22 cellular contexts compared by ENCODE assay signal in the genomic region with DNA sequence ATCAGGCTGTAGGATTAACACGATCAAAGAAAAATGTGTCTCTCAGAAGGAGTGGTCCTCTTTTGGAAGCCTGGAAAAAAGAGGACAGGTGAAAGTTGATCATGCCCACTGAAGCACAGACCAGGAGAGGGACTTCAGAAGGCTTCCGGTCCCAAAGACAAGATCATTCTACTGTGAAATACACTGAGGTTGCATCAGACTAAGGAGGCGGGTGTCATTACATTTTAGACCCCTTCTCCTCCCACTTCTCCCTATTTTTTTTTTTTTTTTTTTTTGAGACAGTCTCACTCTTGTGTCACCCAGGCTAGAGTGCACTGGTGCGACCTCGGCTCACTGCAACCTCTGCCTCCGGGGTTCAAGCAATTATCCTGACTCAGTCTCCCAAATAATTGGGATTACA.
A peak's percentile ranks its signal among the peaks of the same experiment; 100 is the strongest.
DNase-seq lines count a peak whose midpoint lies in the region; ATAC-seq and TF ChIP-seq lines count a peak whose summit lies in the region.
"Had no signal": no experiment of that assay in that cellular context is flagged by ENCODE, and none has a peak within 500 bp of the region (broad histone marks: within the 10 kb centered on the region; RNA-seq: fewer than 3 reads in every experiment).

No MANE protein-coding gene starts in this region.

- H3K27me3 ChIP-seq in endodermal cell (ENCODE audit: control insufficient read depth, insufficient read depth, low read length, poor library complexity, severe bottlenecking): no peaks in the 10 kb centered on the region
- H3K27me3 ChIP-seq in stomach: no peaks in the 10 kb centered on the region
- H3K27me3 ChIP-seq: upper lobe of left lung had no signal

- H3K4me1 ChIP-seq in endodermal cell (ENCODE audit: control insufficient read depth, insufficient read depth, low read length) (no peaks in the 10 kb centered on the region), stomach (peaks cover 13 to 64% (median 32%) of the 10 kb centered on the region in 4 donors)

- no peaks in the 10 kb centered on the region for H3K36me3 Mint-ChIP-seq in HFFc6 (ENCODE audit: low read depth)
- H3K36me3 Mint-ChIP-seq in endodermal cell (ENCODE audit: low read depth): peaks cover 14% of the 10 kb centered on the region
- H3K36me3 Mint-ChIP-seq: brain, T-cell had no signal

- TF ChIP-seq POLR2A in stomach (IDR thresholded peaks at IDR 0.05): no peak

- 85 to 90% methylated on average over 6 of the region's 6 CpGs for WGBS in endodermal cell (ENCODE audit: insufficient coverage in 1 of 2, insufficient read length in 1 of 2), 2 experiments
- 85 to 97% (median 92%) methylated on average over 6 of the region's 6 CpGs for WGBS in stomach, 5 donors

- H3K4me3 Mint-ChIP-seq in HFFc6: no peak overlapping the region
- H3K4me3 Mint-ChIP-seq in endodermal cell: no peak overlapping the region
- H3K4me3 Mint-ChIP-seq: activated CD4-positive, alpha-beta T cell treated with anti-CD3 and anti-CD28 coated beads, Interleukin-2, amount 10 ng/mL, durations not matched to agents 7 days and 5 days; activated naive CD8-positive, alpha-beta T cell treated with anti-CD3 and anti-CD28 coated beads, Interleukin-2, amount 50 U/mL, for 24 hours; brain; mesothelial cell of epicardium; nephron progenitor cell; stimulated activated naive CD8-positive, alpha-beta T cell treated with anti-CD3 and anti-CD28 coated beads, Interleukin-15, Interleukin-2, amounts not matched to agents 100 ng/mL and 50 ng/mL, for 24 hours; T-cell had no signal

- H3K36me3 ChIP-seq in endodermal cell (ENCODE audit: control insufficient read depth, insufficient read depth, low read length) (no peaks in the 10 kb centered on the region), stomach (no peaks in the 10 kb centered on the region)
- H3K36me3 ChIP-seq: prostate gland, upper lobe of left lung had no signal

- H3K27ac Mint-ChIP-seq in HFFc6 (peak overlapping the region; percentile 18; the same call in 1 of the 2 replicates), endodermal cell (peak overlapping the region; percentile 82)
- H3K27ac Mint-ChIP-seq: activated CD4-positive, alpha-beta T cell treated with anti-CD3 and anti-CD28 coated beads, Interleukin-2, amount 10 ng/mL, durations not matched to agents 7 days and 5 days; activated naive CD8-positive, alpha-beta T cell treated with anti-CD3 and anti-CD28 coated beads, Interleukin-2, amount 50 U/mL, for 24 hours; nephron progenitor cell; stimulated activated naive CD8-positive, alpha-beta T cell treated with anti-CD3 and anti-CD28 coated beads, Interleukin-15, Interleukin-2, amounts not matched to agents 100 ng/mL and 50 ng/mL, for 24 hours; T-cell had no signal

- no peak overlapping the region for H3K9ac ChIP-seq in endodermal cell (ENCODE audit: extremely low read depth, low read length, poor library complexity, severe bottlenecking)

- H3K27ac ChIP-seq in endodermal cell (ENCODE audit: low read depth, low read length): no peak overlapping the region
- H3K27ac ChIP-seq in stomach: peak overlapping the region in 4 of 5 donors; percentile 30 to 77 (median 58)
- H3K27ac ChIP-seq: prostate gland had no signal

- no peaks in the 10 kb centered on the region; the same call in 1 of the 2 replicates for H3K27me3 Mint-ChIP-seq in HFFc6 (ENCODE audit: insufficient read depth)
- H3K27me3 Mint-ChIP-seq in endodermal cell (ENCODE audit: insufficient read depth): no peaks in the 10 kb centered on the region
- H3K27me3 Mint-ChIP-seq: activated CD4-positive, alpha-beta T cell treated with anti-CD3 and anti-CD28 coated beads, Interleukin-2, amount 10 ng/mL, durations not matched to agents 7 days and 5 days; activated naive CD8-positive, alpha-beta T cell treated with anti-CD3 and anti-CD28 coated beads, Interleukin-2, amount 50 U/mL, for 24 hours; stimulated activated naive CD8-positive, alpha-beta T cell treated with anti-CD3 and anti-CD28 coated beads, Interleukin-15, Interleukin-2, amounts not matched to agents 100 ng/mL and 50 ng/mL, for 24 hours had no signal

- no peak for TF ChIP-seq CTCF in HFFc6 (IDR thresholded peaks at IDR 0.05)
- no peak for TF ChIP-seq CTCF in endodermal cell (conservative IDR thresholded peaks at IDR 0.05)
- no peak for TF ChIP-seq CTCF in stomach (IDR thresholded peaks at IDR 0.05)

- intact Hi-C loops in stomach (cut with DNase I; ENCODE audit: low total_unique reads): no loop called here

- TF ChIP-seq EP300 in stomach (IDR thresholded peaks at IDR 0.05): no peak

- H3K4me1 Mint-ChIP-seq in HFFc6 (ENCODE audit: low read depth): peaks cover 43% of the 10 kb centered on the region
- H3K4me1 Mint-ChIP-seq in endodermal cell: peaks cover 41% of the 10 kb centered on the region
- H3K4me1 Mint-ChIP-seq: T-cell had no signal

- H3K9me3 ChIP-seq in endodermal cell (ENCODE audit: control insufficient read depth, low read length): no peaks in the 10 kb centered on the region
- no peaks in the 10 kb centered on the region for H3K9me3 ChIP-seq in stomach
- H3K9me3 ChIP-seq: prostate gland, upper lobe of left lung had no signal

- DNase-seq in HFFc6 (no peak), NOMO-1 treated with DMSO at 0.1 percent for 48 hours (lab: John Stamatoyannopoulos, UW; ENCODE audit: unreplicated experiment) (peak; percentile 76), endodermal cell (no peak), stomach (no peak), 8988T (no peak)
- DNase-seq: activated CD4-positive, alpha-beta T cell treated with anti-CD3 and anti-CD28 coated beads, Interleukin-2, amount 10 ng/mL, durations not matched to agents 7 days and 5 days; activated CD8-positive, alpha-beta memory T cell treated with anti-CD3 and anti-CD28 coated beads, Interleukin-2, amount 50 U/mL, for 4 hours; activated naive CD8-positive, alpha-beta T cell treated with anti-CD3 and anti-CD28 coated beads, Interleukin-2, amount 50 U/mL, for 24 hours; COR-L47; Kasumi-1; left colon; NCI-H510A; nephron progenitor cell; T-cell; upper lobe of left lung had no signal

- no peaks in the 10 kb centered on the region for H3K9me3 Mint-ChIP-seq in HFFc6
- no peaks in the 10 kb centered on the region for H3K9me3 Mint-ChIP-seq in endodermal cell
- H3K9me3 Mint-ChIP-seq: activated CD4-positive, alpha-beta T cell treated with anti-CD3 and anti-CD28 coated beads, Interleukin-2, amount 10 ng/mL, durations not matched to agents 7 days and 5 days; activated naive CD8-positive, alpha-beta T cell treated with anti-CD3 and anti-CD28 coated beads, Interleukin-2, amount 50 U/mL, for 24 hours; brain; mesothelial cell of epicardium; nephron progenitor cell; stimulated activated naive CD8-positive, alpha-beta T cell treated with anti-CD3 and anti-CD28 coated beads, Interleukin-15, Interleukin-2, amounts not matched to agents 100 ng/mL and 50 ng/mL, for 24 hours; T-cell had no signal

- ATAC-seq in activated CD4-positive, CD25-positive, alpha-beta regulatory T cell treated with anti-CD3 and anti-CD28 coated beads, Interleukin-2, amount 50 U/mL, for 24 hours: no peak
- ATAC-seq in GM19397 (IDR thresholded peaks at IDR 0.05; ENCODE audit: unreplicated experiment): no peak
- ATAC-seq: activated naive CD8-positive, alpha-beta T cell treated with anti-CD3 and anti-CD28 coated beads, Interleukin-2, amount 50 U/mL, for 24 hours; left colon; Right ventricle myocardium inferior; T-cell had no signal

- H3K4me3 ChIP-seq in endodermal cell (ENCODE audit: low read length) (no peak overlapping the region), stomach (no peak overlapping the region)
- H3K4me3 ChIP-seq: prostate gland, upper lobe of left lung had no signal
